10 cellular contexts compared by ENCODE assay signal in genomic region chr3:166324401-166324800, GRCh38.
"Had no signal": no experiment of that assay in that cellular context is flagged by ENCODE, and none has a peak within 500 bp of the region (broad histone marks: within the 10 kb centered on the region; RNA-seq: fewer than 3 reads in every experiment).

No MANE protein-coding gene starts in this region.

- H3K36me3 ChIP-seq: HAP-1 had no signal

- H3K36me3 Mint-ChIP-seq: IgD-negative memory B cell had no signal

- H3K27ac ChIP-seq: GM23248, HL-60 had no signal

- DNase-seq: GM23248, GOT3, H7, HFFc6, KBM-7 had no signal

- H3K27ac Mint-ChIP-seq: HFFc6, IgD-negative memory B cell had no signal

- H3K27me3 Mint-ChIP-seq: IgD-negative memory B cell had no signal

- H3K9me3 ChIP-seq: HAP-1 had no signal

- H3K4me3 ChIP-seq: GM23248, HAP-1 had no signal

- H3K9ac ChIP-seq: GM23248 had no signal

- H2AFZ ChIP-seq: GM23248 had no signal

- ATAC-seq: HCT116, HepG2 had no signal

- H3K4me1 Mint-ChIP-seq: IgD-negative memory B cell had no signal

- H3K4me3 Mint-ChIP-seq: HFFc6, IgD-negative memory B cell had no signal
